Comparison of ENCODE assay signal across 11 cellular contexts in the genomic region with DNA sequence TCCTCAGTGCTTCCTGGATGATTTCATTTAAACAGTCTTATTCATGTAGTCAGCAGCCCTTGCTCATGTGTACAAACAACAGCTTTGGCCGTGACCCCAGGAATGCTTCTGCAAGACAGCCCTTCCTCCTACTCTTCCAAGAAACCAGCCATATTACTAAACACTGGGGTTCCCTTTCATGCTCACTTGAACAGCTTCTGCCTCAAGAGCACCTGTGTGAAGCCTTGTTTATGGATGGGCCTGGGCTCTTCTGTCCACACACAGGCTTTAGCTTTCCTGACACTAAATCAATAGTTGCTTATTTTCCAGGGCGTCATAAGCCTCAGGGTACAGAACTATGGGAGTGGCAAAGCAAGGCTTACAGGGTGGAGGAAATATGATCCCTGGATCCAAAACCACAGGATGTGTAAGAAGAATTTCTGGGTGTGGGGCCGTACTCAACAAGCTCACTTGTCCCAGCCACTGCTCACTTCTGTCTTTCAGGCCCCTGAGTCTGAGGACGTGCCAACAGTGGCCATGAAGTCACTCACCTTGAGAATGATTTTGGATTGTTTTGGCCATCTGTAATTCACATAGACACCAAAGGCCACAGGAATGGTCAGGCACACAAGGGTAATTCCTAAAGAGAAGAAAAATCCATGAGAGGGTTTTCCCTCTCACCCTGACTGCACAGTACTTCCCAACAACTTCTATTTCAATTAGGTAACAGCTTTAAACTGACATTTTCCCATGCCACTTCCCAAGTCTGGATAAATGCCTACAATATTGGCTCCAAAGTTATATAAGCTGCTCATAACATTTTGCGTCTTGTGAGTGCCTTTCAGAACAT. TPM values are rescaled to one million over a fixed set of nuclear protein-coding genes. Genes with fewer than 3 reads are reported as not detected.
DNase-seq lines count a peak whose midpoint lies in the region; ATAC-seq, FAIRE-seq and TF ChIP-seq lines count a peak whose summit lies in the region.
"Had no signal": no experiment of that assay in that cellular context is flagged by ENCODE, and none has a peak within 500 bp of the region (broad histone marks: within the 10 kb centered on the region; RNA-seq: fewer than 3 reads in every experiment).

No MANE protein-coding gene starts in this region.

- no peaks in the 10 kb centered on the region for H3K27me3 ChIP-seq in pancreas

- CTCF ChIA-PET in activated CD4-positive, alpha-beta T cell treated with anti-CD3 and anti-CD28 coated beads, Interleukin-2, amount 10 ng/mL, durations not matched to agents 7 days and 5 days (lab: Charles Lee), result no interaction called here

- no peak overlapping the region for H3K27ac Mint-ChIP-seq in activated CD4-positive, alpha-beta T cell treated with anti-CD3 and anti-CD28 coated beads, Interleukin-2, amount 10 ng/mL, durations not matched to agents 7 days and 5 days

- H3K9me3 ChIP-seq in pancreas, result no peaks in the 10 kb centered on the region

- H3K4me1 Mint-ChIP-seq in activated CD4-positive, alpha-beta T cell treated with anti-CD3 and anti-CD28 coated beads, Interleukin-2, amount 10 ng/mL, durations not matched to agents 7 days and 5 days, result no peaks in the 10 kb centered on the region
- H3K4me1 Mint-ChIP-seq: H9 had no signal

- peak overlapping the region in 1 of 4 donors; percentile 27 for H3K27ac ChIP-seq in pancreas

- POLR2A ChIA-PET in activated CD4-positive, alpha-beta T cell treated with anti-CD3 and anti-CD28 coated beads, Interleukin-2, amount 10 ng/mL, durations not matched to agents 7 days and 5 days (lab: Charles Lee), result no interaction called here

- intact Hi-C loops in pancreas (cut with DNase I), result no loop called here

- FAIRE-seq in pancreas (lab: Jason Lieb, UNC), result no peak

- no peak overlapping the region for H3K4me3 ChIP-seq in pancreas

- TF ChIP-seq CTCF in pancreas (IDR thresholded peaks at IDR 0.05), result no peak

- H3K27me3 Mint-ChIP-seq in activated CD4-positive, alpha-beta T cell treated with anti-CD3 and anti-CD28 coated beads, Interleukin-2, amount 10 ng/mL, durations not matched to agents 7 days and 5 days, result no peaks in the 10 kb centered on the region

- peak; percentile 67 for DNase-seq in Daoy (ENCODE audit: low read depth)
- DNase-seq in NCI-H2029 treated with DMSO at 0.1 percent for 48 hours (lab: John Stamatoyannopoulos, UW), result peak; percentile 71
- peak; percentile 88 for DNase-seq in dedifferentiated amniotic fluid mesenchymal stem cell (ENCODE audit: extremely low spot score)
- no peak for DNase-seq in pancreas
- DNase-seq in activated CD4-positive, alpha-beta T cell treated with anti-CD3 and anti-CD28 coated beads, Interleukin-2, amount 50 U/mL, for 48 hours, result no peak
- DNase-seq in activated CD4-positive, alpha-beta T cell treated with anti-CD3 and anti-CD28 coated beads, Interleukin-2, amount 10 ng/mL, durations not matched to agents 7 days and 5 days, result no peak
- DNase-seq in NCI-H1436 treated with DMSO at 0.1 percent for 48 hours (lab: John Stamatoyannopoulos, UW), result no peak
- DNase-seq: cerebellar nuclear complex, H9, NCI-H1048 had no signal

- peak in 3 of 4 donors; percentile 62 to 78 (median 73) for ATAC-seq in pancreas
- no peak for ATAC-seq in GM18907 (IDR thresholded peaks at IDR 0.05; ENCODE audit: unreplicated experiment)

- no peak overlapping the region for H3K4me3 Mint-ChIP-seq in activated CD4-positive, alpha-beta T cell treated with anti-CD3 and anti-CD28 coated beads, Interleukin-2, amount 10 ng/mL, durations not matched to agents 7 days and 5 days
- H3K4me3 Mint-ChIP-seq: H9 had no signal

- H3K4me1 ChIP-seq in pancreas, result no peaks in the 10 kb centered on the region

- no peaks in the 10 kb centered on the region for H3K9me3 Mint-ChIP-seq in activated CD4-positive, alpha-beta T cell treated with anti-CD3 and anti-CD28 coated beads, Interleukin-2, amount 10 ng/mL, durations not matched to agents 7 days and 5 days
- H3K9me3 Mint-ChIP-seq: H9 had no signal

- H3K36me3 Mint-ChIP-seq in activated CD4-positive, alpha-beta T cell treated with anti-CD3 and anti-CD28 coated beads, Interleukin-2, amount 10 ng/mL, durations not matched to agents 7 days and 5 days (ENCODE audit: low read depth), result no peaks in the 10 kb centered on the region

- H3K36me3 ChIP-seq in pancreas, result no peaks in the 10 kb centered on the region

- 62 to 72% methylated on average over 5 of the region's 5 CpGs for WGBS in pancreas, 2 donors

RNA-seq across cellular contexts. Expression of gene SLC10A6, which starts 17.7 kb away (rescaled TPM):
- total RNA-seq in Daoy (2014; rRNA removed; shearing (Covaris generic)), result not detected in 2 replicates
- total RNA-seq in pancreas, result under 1 TPM; 0.14 to 1.00 (median 0.26) TPM
- polyA plus RNA-seq in pancreas, result under 1 TPM; 0.19 to 0.35 TPM
- total RNA-seq in activated CD4-positive, alpha-beta T cell treated with anti-CD3 and anti-CD28 coated beads, Interleukin-2, amount 10 ng/mL, durations not matched to agents 7 days and 5 days, result not detected
- total RNA-seq: H9 had no signal

Comparison
In these comparisons a context has a peak if more than half of its experiments do, and no peak if none do; other contexts are left out.
1. DNase-seq: peak in Daoy (single experiment), NCI-H2029 treated with DMSO at 0.1 percent for 48 hours (single experiment) and dedifferentiated amniotic fluid mesenchymal stem cell (single experiment); none in pancreas (0 of 6), activated CD4-positive, alpha-beta T cell treated with anti-CD3 and anti-CD28 coated beads, Interleukin-2, amount 50 U/mL, for 48 hours (0 of 2), activated CD4-positive, alpha-beta T cell treated with anti-CD3 and anti-CD28 coated beads, Interleukin-2, amount 10 ng/mL, durations not matched to agents 7 days and 5 days (single experiment) and NCI-H1436 treated with DMSO at 0.1 percent for 48 hours (single experiment).